8 cellular contexts compared by ENCODE assay signal in the genomic region with DNA sequence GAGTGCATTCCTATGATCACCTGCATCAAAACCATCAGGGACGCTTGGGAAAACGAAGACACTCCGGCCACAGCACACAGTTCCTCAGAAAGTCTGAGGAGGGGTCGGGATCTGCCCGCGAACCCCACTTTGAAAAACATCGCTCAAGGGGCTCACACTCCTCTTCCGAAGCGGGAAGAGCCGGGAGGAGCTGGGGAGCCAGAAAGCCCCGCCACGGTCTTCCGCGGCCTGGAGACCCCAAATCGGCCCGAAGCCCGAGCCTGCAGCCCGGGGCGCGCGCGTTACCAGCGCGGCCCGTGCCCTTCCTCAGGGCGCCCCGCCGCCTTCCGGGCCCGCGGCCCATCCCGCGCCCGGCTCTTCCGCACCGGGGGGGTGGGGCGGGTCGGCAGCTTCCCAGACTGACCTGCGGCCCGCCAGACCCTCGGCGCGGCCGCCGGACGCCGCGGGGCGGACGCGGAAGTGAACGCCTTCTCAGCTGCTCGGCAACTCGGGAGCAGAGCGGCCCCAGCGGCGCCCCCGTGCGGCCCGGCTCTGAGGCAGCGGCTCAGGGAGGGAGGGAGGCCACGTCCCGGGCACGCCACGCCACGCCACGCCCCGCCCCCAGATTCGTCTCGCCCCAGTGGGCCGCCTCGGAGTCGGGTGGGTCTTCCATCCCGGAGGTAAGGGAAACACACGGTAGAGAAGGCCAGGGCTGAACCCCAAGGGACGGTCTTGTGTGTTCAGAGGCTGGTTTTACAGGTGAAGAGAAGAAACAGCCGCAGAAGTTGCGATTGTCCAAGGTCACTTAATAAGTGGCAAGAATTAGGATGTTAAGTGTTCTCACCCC. TPM values are rescaled to one million over a fixed set of nuclear protein-coding genes. Genes with fewer than 3 reads are reported as not detected.
DNase-seq lines count a peak whose midpoint lies in the region; ATAC-seq and TF ChIP-seq lines count a peak whose summit lies in the region.

A gene (minus strand): TSS at position 461 of the 826 bp plus-strand sequence. CDS start 3,052 bp downstream, outside the sequence.

- ATAC-seq in GM19463 (IDR thresholded peaks at IDR 0.05; ENCODE audit: unreplicated experiment): peak; percentile 97

- peak within 1 kb of the TSS; percentile 69 for H3K4me3 ChIP-seq in HL-60 (replicated peaks; ENCODE audit: insufficient read depth, low read length)

- POLR2A ChIA-PET in activated CD8-positive, alpha-beta memory T cell treated with anti-CD3 and anti-CD28 coated beads for 36 hours (lab: Charles Lee): interaction anchor here (1.0 kb wide), 2 partner anchors 16 to 354 kb away, joined by 3 to 4 read pairs; a partner anchor contains a TSS

- H3K27me3 ChIP-seq in HL-60 (ENCODE audit: insufficient read depth, poor library complexity, severe bottlenecking): no peaks in the 10 kb centered on the region

- TF ChIP-seq CTCF in HL-60 (IDR thresholded peaks at IDR 0.05; ENCODE audit: insufficient read depth, low read length): peak; percentile 34

- peak within 1 kb of the TSS; percentile 77 for H3K27ac ChIP-seq in HL-60 (replicated peaks)

- peak; percentile 93 for DNase-seq in COLO668 (lab: John Stamatoyannopoulos, UW; ENCODE audit: unreplicated experiment)
- peak; percentile 80 to 93 for DNase-seq in HL-60 (ENCODE audit: low read depth in 1 of 2, low spot score in 1 of 2)
- DNase-seq in NK-92 treated with Interleukin-12 subunit alpha and Interleukin-12 subunit beta, amount 100 ng/mL, for 24 hours (lab: John Stamatoyannopoulos, UW): peak; percentile 89
- DNase-seq in effector CD8-positive, alpha-beta T cell (lab: John Stamatoyannopoulos, UW): peak; percentile 80
- peak; percentile 92 for DNase-seq in medulla oblongata (ENCODE audit: extremely low spot score)
- DNase-seq in stimulated activated CD8-positive, alpha-beta memory T cell treated with anti-CD3 and anti-CD28 coated beads, Interleukin-12 subunit alpha, Interleukin-12 subunit beta, amount 100 ng/mL, for 1 hour (ENCODE audit: low read depth): peak; percentile 81

- CTCF ChIA-PET in activated CD8-positive, alpha-beta memory T cell treated with anti-CD3 and anti-CD28 coated beads for 36 hours (lab: Charles Lee): interaction anchor here (0.5 to 1.5 kb wide), 6 partner anchors 16 to 556 kb away, joined by 3 to 4 read pairs (median 3); a partner anchor contains a TSS

RNA-seq across cellular contexts. Expression of the gene that starts here (rescaled TPM):
- 10 to 100 TPM; 13.3 to 13.7 TPM for total RNA-seq in activated CD8-positive, alpha-beta memory T cell treated with anti-CD3 and anti-CD28 coated beads for 36 hours

Comparison
In these comparisons a context has a peak if more than half of its experiments do, and no peak if none do; other contexts are left out.
1. Peak in every context shown above with its lines: DNase-seq, ATAC-seq, H3K4me3 ChIP-seq and H3K27ac ChIP-seq.